Comparison of ENCODE assay signal across 9 cellular contexts in the genomic region with DNA sequence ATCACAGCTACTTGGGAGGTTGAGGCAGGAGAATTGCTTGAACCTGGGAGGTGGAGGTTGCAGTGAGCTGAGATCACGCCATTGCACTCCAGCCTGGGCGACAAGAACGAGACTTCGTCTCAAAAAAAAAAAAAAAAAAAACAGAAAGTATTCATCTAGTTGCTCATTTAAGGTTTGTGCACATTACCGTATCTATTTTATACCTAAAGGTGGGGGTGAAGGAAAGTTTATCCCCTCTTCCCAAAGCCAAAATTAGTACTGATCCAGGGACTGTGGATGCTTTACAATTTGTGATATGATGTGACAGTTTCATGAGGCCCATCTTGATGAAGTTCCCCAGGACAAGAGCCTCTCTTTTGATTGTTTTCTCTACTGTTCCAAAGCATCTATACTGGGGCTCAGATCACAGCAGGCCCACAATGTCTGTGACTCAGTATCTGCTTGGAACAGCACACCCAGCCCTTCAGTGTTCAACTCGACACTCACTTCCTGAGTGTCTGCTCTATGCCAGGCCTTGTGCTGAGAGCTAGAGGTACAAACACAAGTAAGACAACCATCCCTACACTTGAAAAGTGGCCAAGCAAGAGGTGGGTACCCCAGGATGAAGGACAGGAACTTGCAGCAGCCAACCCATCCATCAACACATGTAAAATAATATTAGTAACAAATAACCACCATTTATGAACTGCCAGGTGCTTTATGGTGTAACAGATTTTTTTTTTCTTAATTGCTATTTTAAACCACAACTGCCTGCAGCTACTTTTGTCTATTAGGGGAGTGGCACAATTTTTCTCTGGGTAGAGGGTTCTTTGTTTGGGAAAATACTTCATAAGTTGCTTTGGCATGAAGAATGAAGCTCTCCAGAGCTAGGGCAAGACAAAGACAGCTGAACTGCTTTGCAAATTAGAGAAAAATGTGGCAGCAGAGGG. TPM values are rescaled to one million over a fixed set of nuclear protein-coding genes. Genes with fewer than 3 reads are reported as not detected.
DNase-seq lines count a peak whose midpoint lies in the region; ATAC-seq and TF ChIP-seq lines count a peak whose summit lies in the region.
"Had no signal": no experiment of that assay in that cellular context is flagged by ENCODE, and none has a peak within 500 bp of the region (broad histone marks: within the 10 kb centered on the region; RNA-seq: fewer than 3 reads in every experiment).

No MANE protein-coding gene starts in this region.

- peak; percentile 93 for ATAC-seq in activated T-helper 17 cell treated with anti-CD3 and anti-CD28 coated beads, Interleukin-2, amount 50 U/mL, for 72 hours (replicated peaks)

- H3K36me3 Mint-ChIP-seq in activated T-helper 17 cell treated with anti-CD3 and anti-CD28 coated beads, Interleukin-2, amount 50 U/mL, for 72 hours (ENCODE audit: low read depth) = no peaks in the 10 kb centered on the region

- H3K9me3 Mint-ChIP-seq in activated T-helper 17 cell treated with anti-CD3 and anti-CD28 coated beads, Interleukin-2, amount 50 U/mL, for 72 hours = no peaks in the 10 kb centered on the region

- no peaks in the 10 kb centered on the region for H4K20me1 ChIP-seq in hepatocyte (ENCODE audit: insufficient read depth, poor library complexity, severe bottlenecking)

- peak; percentile 39 for DNase-seq in NCI-H1105 treated with DMSO at 0.1 percent for 48 hours (lab: John Stamatoyannopoulos, UW)
- DNase-seq in NCI-H1105 (lab: John Stamatoyannopoulos, UW) = no peak
- no peak for DNase-seq in hepatocyte (ENCODE audit: low spot score)
- peak; percentile 13 for DNase-seq in stromal cell of bone marrow (ENCODE audit: low read depth)
- no peak for DNase-seq in NCI-H2081 (lab: John Stamatoyannopoulos, UW)
- no peak for DNase-seq in C1 segment of cervical spinal cord (lab: John Stamatoyannopoulos, UW)
- DNase-seq in posterior cingulate gyrus = no peak
- DNase-seq: ACHN had no signal

- H3K27me3 ChIP-seq in hepatocyte = no peaks in the 10 kb centered on the region

- H3K4me2 ChIP-seq in hepatocyte = no peak overlapping the region

- H3K27ac ChIP-seq in hepatocyte = peak overlapping the region; percentile 21

- H3K27me3 Mint-ChIP-seq in activated T-helper 17 cell treated with anti-CD3 and anti-CD28 coated beads, Interleukin-2, amount 50 U/mL, for 72 hours = no peaks in the 10 kb centered on the region

- H2AFZ ChIP-seq in hepatocyte = no peak overlapping the region

- H3K4me1 Mint-ChIP-seq in activated T-helper 17 cell treated with anti-CD3 and anti-CD28 coated beads, Interleukin-2, amount 50 U/mL, for 72 hours = peaks cover 36% of the 10 kb centered on the region

- no peaks in the 10 kb centered on the region for H3K9me2 ChIP-seq in hepatocyte (replicated peaks; ENCODE audit: insufficient read depth)

- no peak for TF ChIP-seq CTCF in hepatocyte (IDR thresholded peaks at IDR 0.05; ENCODE audit: poor library complexity)

- no peak overlapping the region for H3K4me3 ChIP-seq in hepatocyte

- 90% methylated on average over 6 of the region's 6 CpGs for WGBS in hepatocyte (ENCODE audit: low lambda C conversion rate, missing lambda C conversion rate)

- peak overlapping the region; percentile 67 for H3K4me3 Mint-ChIP-seq in activated T-helper 17 cell treated with anti-CD3 and anti-CD28 coated beads, Interleukin-2, amount 50 U/mL, for 72 hours

- peaks cover 3% of the 10 kb centered on the region for H3K4me1 ChIP-seq in hepatocyte (ENCODE audit: insufficient read depth)

- H3K9me3 ChIP-seq in hepatocyte (ENCODE audit: low read depth) = no peaks in the 10 kb centered on the region

- intact Hi-C loops in posterior cingulate gyrus (cut with DNase I) = no loop called here

- peak overlapping the region; percentile 78 for H3K27ac Mint-ChIP-seq in activated T-helper 17 cell treated with anti-CD3 and anti-CD28 coated beads, Interleukin-2, amount 50 U/mL, for 72 hours

- H3K36me3 ChIP-seq in hepatocyte (replicated peaks; ENCODE audit: insufficient read depth, low read depth) = no peaks in the 10 kb centered on the region

- no peaks in the 10 kb centered on the region for H3K79me2 ChIP-seq in hepatocyte

RNA-seq across cellular contexts. Expression of a gene that starts 29.0 kb away (rescaled TPM):
- total RNA-seq in activated T-helper 17 cell treated with anti-CD3 and anti-CD28 coated beads, Interleukin-2, amount 50 U/mL, for 72 hours = 100 to 1,000 TPM; 140 to 177 TPM
- total RNA-seq in hepatocyte = 88.4 and 98.7 TPM in 2 replicates
- 81.9 and 92.0 TPM in 2 replicates for polyA plus RNA-seq in hepatocyte

RNA-seq across cellular contexts. Expression of a gene that starts 46.5 kb away (rescaled TPM):
- 100 to 1,000 TPM; 285 to 351 TPM for total RNA-seq in activated T-helper 17 cell treated with anti-CD3 and anti-CD28 coated beads, Interleukin-2, amount 50 U/mL, for 72 hours
- total RNA-seq in hepatocyte = 354 and 381 TPM in 2 replicates
- polyA plus RNA-seq in hepatocyte = 300 and 374 TPM in 2 replicates

Comparison
In these comparisons a context has a peak if more than half of its experiments do, and no peak if none do; other contexts are left out.
1. DNase-seq: peak in NCI-H1105 treated with DMSO at 0.1 percent for 48 hours (single experiment) and stromal cell of bone marrow (single experiment); none in NCI-H1105 (single experiment), hepatocyte (single experiment), NCI-H2081 (0 of 2), C1 segment of cervical spinal cord (0 of 14) and posterior cingulate gyrus (0 of 10).